Comparison of ENCODE assay signal across 18 cellular contexts in the genomic region with DNA sequence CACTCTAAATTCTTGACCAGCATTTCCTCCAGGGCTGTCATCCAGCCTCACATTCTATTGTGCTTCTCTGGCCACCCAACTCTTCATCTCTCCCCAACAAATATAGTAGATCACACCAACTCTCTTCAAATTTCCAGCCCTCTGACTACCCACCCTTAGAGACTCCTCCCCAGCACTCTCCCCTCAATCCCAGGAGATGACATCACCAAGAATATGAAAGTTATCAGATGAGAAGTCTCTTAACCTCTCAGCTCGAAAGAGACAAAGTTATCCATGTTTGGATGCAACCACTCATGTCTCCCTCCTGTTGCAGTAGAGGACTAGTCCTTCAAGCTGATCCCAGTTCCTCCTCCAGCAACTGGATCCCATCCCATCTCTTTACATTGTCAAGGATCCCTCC.
"Had no signal": no experiment of that assay in that cellular context is flagged by ENCODE, and none has a peak within 500 bp of the region (broad histone marks: within the 10 kb centered on the region; RNA-seq: fewer than 3 reads in every experiment).

No MANE protein-coding gene starts in this region.

- DNase-seq: activated CD4-positive, alpha-beta T cell treated with anti-CD3 and anti-CD28 coated beads, Interleukin-2, amount 10 ng/mL, durations not matched to agents 7 days and 5 days; activated T-cell treated with anti-CD3 and anti-CD28 coated beads for 4 hours; foreskin melanocyte; glutamatergic neuron; hippocampal formation; occipital lobe; posterior cingulate gyrus; spleen; stimulated activated CD4-positive, alpha-beta T cell treated with anti-CD3 and anti-CD28 coated beads, Interleukin-4, amount 100 ng/mL, for 4 hours; stimulated activated naive CD4-positive, alpha-beta T cell; substantia nigra; T1000 had no signal

- H3K27me3 ChIP-seq: breast epithelium, spleen, tibial artery had no signal

- H3K4me1 ChIP-seq: breast epithelium had no signal

- H3K4me3 ChIP-seq: breast epithelium, coronary artery, lung, spleen, tibial artery had no signal

- H3K9me3 Mint-ChIP-seq: activated T-helper 1 cell treated with anti-CD3 and anti-CD28 coated beads, Interleukin-12 subunit alpha, Interleukin-12 subunit beta, Interleukin-2, Interleukin-4 antibody, amounts not matched to agents 30 ng/mL and 10 ng/mL and 1 ng/mL, durations not matched to agents 14 hours and 24 hours and 36 hours; mesothelial cell of epicardium had no signal

- H3K4me3 Mint-ChIP-seq: activated CD4-positive, alpha-beta T cell treated with anti-CD3 and anti-CD28 coated beads, Interleukin-2, amount 10 ng/mL, durations not matched to agents 7 days and 5 days; activated T-helper 1 cell treated with anti-CD3 and anti-CD28 coated beads, Interleukin-12 subunit alpha, Interleukin-12 subunit beta, Interleukin-2, Interleukin-4 antibody, amounts not matched to agents 30 ng/mL and 10 ng/mL and 1 ng/mL, durations not matched to agents 14 hours and 24 hours and 36 hours; mesothelial cell of epicardium had no signal

- H3K36me3 Mint-ChIP-seq: mesothelial cell of epicardium had no signal

- H3K27ac Mint-ChIP-seq: activated CD4-positive, alpha-beta T cell treated with anti-CD3 and anti-CD28 coated beads, Interleukin-2, amount 10 ng/mL, durations not matched to agents 7 days and 5 days; activated T-helper 1 cell treated with anti-CD3 and anti-CD28 coated beads, Interleukin-12 subunit alpha, Interleukin-12 subunit beta, Interleukin-2, Interleukin-4 antibody, amounts not matched to agents 30 ng/mL and 10 ng/mL and 1 ng/mL, durations not matched to agents 14 hours and 24 hours and 36 hours; mesothelial cell of epicardium had no signal

- H3K27ac ChIP-seq: breast epithelium, coronary artery, spleen, tibial artery had no signal
